Comparison of ENCODE assay signal across 8 cellular contexts in genomic region chr14:74362361-74362915, GRCh38. TPM values are rescaled to one million over a fixed set of nuclear protein-coding genes. Genes with fewer than 3 reads are reported as not detected.
DNase-seq lines count a peak whose midpoint lies in the region; ATAC-seq and TF ChIP-seq lines count a peak whose summit lies in the region.

No MANE protein-coding gene starts in this region.

- DNase-seq in A673 (ENCODE audit: low spot score) (peak; percentile 84), GM19238 (ENCODE audit: insufficient read length, low spot score) (peak; percentile 62), NCI-H2227 (lab: John Stamatoyannopoulos, UW; ENCODE audit: unreplicated experiment) (peak; percentile 87), kidney tubule cell (ENCODE audit: low spot score) (peak; percentile 69)
- DNase-seq in activated CD4-positive, CD25-positive, alpha-beta regulatory T cell treated with anti-CD3 and anti-CD28 coated beads, Interleukin-2, amount 50 U/mL, for 16 hours (ENCODE audit: low read depth, low spot score): peak; percentile 22
- DNase-seq in central memory CD4-positive, alpha-beta T cell: peak; percentile 47
- peak; percentile 41 for DNase-seq in stimulated activated CD4-positive, alpha-beta T cell treated with anti-CD3 and anti-CD28 coated beads, Interleukin-2, amount 100 ng/mL, for 4 hours (ENCODE audit: low read depth)

- BruUV-seq in A673 (replicated peaks; lab: Mats Ljungman, UMichigan): no TSS peak

- no peaks in the 10 kb centered on the region for H3K4me1 ChIP-seq in A673 (ENCODE audit: insufficient read depth, low read length, poor library complexity, severe bottlenecking)

- CTCF ChIA-PET in A673 (lab: Charles Lee): no interaction called here

- TF ChIP-seq CTCF in A673 (conservative IDR thresholded peaks at IDR 0.05; ENCODE audit: low read depth, low read length): peak; percentile 91

- no peak for ATAC-seq in GM21381 (IDR thresholded peaks at IDR 0.05; ENCODE audit: unreplicated experiment)

- intact Hi-C loops in A673 (cut with micrococcal nuclease; ENCODE audit: unreplicated experiment): loop anchor here (2.0 to 5.0 kb wide), 2 partner anchors 116 to 130 kb away; partner anchors contain the start of genes ISCA2 and NPC2

- no peaks in the 10 kb centered on the region for H3K9me3 ChIP-seq in A673 (ENCODE audit: low read depth, low read length, poor library complexity, severe bottlenecking)

- no peaks in the 10 kb centered on the region for H3K36me3 ChIP-seq in A673 (ENCODE audit: insufficient read depth, low read length, poor library complexity, severe bottlenecking)

- H3K27ac ChIP-seq in A673 (ENCODE audit: low read depth, low read length, poor library complexity, severe bottlenecking): no peak overlapping the region

- H3K27me3 ChIP-seq in A673 (replicated peaks; ENCODE audit: insufficient read depth, low read depth, low read length, poor library complexity): peaks cover 9% of the 10 kb centered on the region

- H3K4me3 ChIP-seq in A673 (ENCODE audit: low read depth, low read length, poor library complexity, severe bottlenecking): no peak overlapping the region

- POLR2A ChIA-PET in A673 (lab: Charles Lee; ENCODE audit: low non-redundant PET): no interaction called here

RNA-seq across cellular contexts. Expression of gene VRTN, which starts 14.2 kb away (rescaled TPM):
- total RNA-seq in A673 (2021): not detected in 2 replicates

RNA-seq across cellular contexts. Expression of gene ABCD4, which starts 59.7 kb away (rescaled TPM):
- 46.7 and 55.7 TPM in 2 replicates for total RNA-seq in A673 (2021)

Comparison
In these comparisons a context has a peak if more than half of its experiments do, and no peak if none do; other contexts are left out.
1. DNase-seq: peak in every context shown above with its lines; median percentile 87 in NCI-H2227; 84 in A673; 69 in kidney tubule cell; 62 in GM19238; 47 in central memory CD4-positive, alpha-beta T cell; 41 in stimulated activated CD4-positive, alpha-beta T cell treated with anti-CD3 and anti-CD28 coated beads, Interleukin-2, amount 100 ng/mL, for 4 hours; 22 in activated CD4-positive, CD25-positive, alpha-beta regulatory T cell treated with anti-CD3 and anti-CD28 coated beads, Interleukin-2, amount 50 U/mL, for 16 hours.